10 cellular contexts compared by ENCODE assay signal in genomic region chr16:84922351-84923135, GRCh38.
DNase-seq lines count a peak whose midpoint lies in the region; ATAC-seq and TF ChIP-seq lines count a peak whose summit lies in the region.
"Had no signal": no experiment of that assay in that cellular context is flagged by ENCODE, and none has a peak within 500 bp of the region (broad histone marks: within the 10 kb centered on the region; RNA-seq: fewer than 3 reads in every experiment).

No MANE protein-coding gene starts in this region.

- ATAC-seq in esophagus mucosa: peak; percentile 29
- ATAC-seq in HG03469 (IDR thresholded peaks at IDR 0.05; ENCODE audit: unreplicated experiment): no peak

- DNase-seq in DMS 273 (lab: John Stamatoyannopoulos, UW; ENCODE audit: unreplicated experiment) (peak; percentile 78), DMS 273 treated with DMSO at 0.1 percent for 48 hours (lab: John Stamatoyannopoulos, UW) (no peak), mucosa of gallbladder (ENCODE audit: low spot score) (peak; percentile 74), thyroid gland (peak; percentile 53 to 75), NK-92 (lab: John Stamatoyannopoulos, UW; ENCODE audit: unreplicated experiment) (no peak)
- DNase-seq in activated CD4-positive, alpha-beta T cell treated with anti-CD3 and anti-CD28 coated beads, Interleukin-2, amount 10 ng/mL, durations not matched to agents 24 days and 14 days: no peak
- DNase-seq: activated CD4-positive, alpha-beta T cell treated with anti-CD3 and anti-CD28 coated beads for 4 hours had no signal

- no peaks in the 10 kb centered on the region for H3K36me3 ChIP-seq in thyroid gland

- H3K4me3 Mint-ChIP-seq in activated CD4-positive, alpha-beta T cell treated with anti-CD3 and anti-CD28 coated beads, Interleukin-2, amount 10 ng/mL, durations not matched to agents 24 days and 14 days: no peak overlapping the region

- peaks cover 9% of the 10 kb centered on the region for H3K27me3 Mint-ChIP-seq in activated CD4-positive, alpha-beta T cell treated with anti-CD3 and anti-CD28 coated beads, Interleukin-2, amount 10 ng/mL, durations not matched to agents 24 days and 14 days

- no peaks in the 10 kb centered on the region for H3K27me3 ChIP-seq in thyroid gland

- no peaks in the 10 kb centered on the region for H3K9me3 Mint-ChIP-seq in activated CD4-positive, alpha-beta T cell treated with anti-CD3 and anti-CD28 coated beads, Interleukin-2, amount 10 ng/mL, durations not matched to agents 24 days and 14 days

- no peak for TF ChIP-seq CTCF in thyroid gland (IDR thresholded peaks at IDR 0.05)

- 31 to 43% methylated on average over 13 to 14 of the region's 19 CpGs for WGBS in thyroid gland, 2 donors

- H3K4me3 ChIP-seq in thyroid gland (replicated peaks in 1 of 3): no peak overlapping the region

- intact Hi-C loops in thyroid gland (cut with DNase I): no loop called here
- intact Hi-C loops in activated CD4-positive, alpha-beta T cell treated with anti-CD3 and anti-CD28 coated beads, Interleukin-2, amount 10 ng/mL, durations not matched to agents 24 days and 14 days (cut with micrococcal nuclease): no loop called here

- H3K36me3 Mint-ChIP-seq in activated CD4-positive, alpha-beta T cell treated with anti-CD3 and anti-CD28 coated beads, Interleukin-2, amount 10 ng/mL, durations not matched to agents 24 days and 14 days (ENCODE audit: low read depth): no peaks in the 10 kb centered on the region

- H3K27ac ChIP-seq in thyroid gland: peak overlapping the region in 2 of 3 donors; percentile 53 to 69
- H3K27ac ChIP-seq: 22Rv1 had no signal

- H3K27ac Mint-ChIP-seq in activated CD4-positive, alpha-beta T cell treated with anti-CD3 and anti-CD28 coated beads, Interleukin-2, amount 10 ng/mL, durations not matched to agents 24 days and 14 days: no peak overlapping the region

- no peaks in the 10 kb centered on the region for H3K9me3 ChIP-seq in thyroid gland

- no peak for TF ChIP-seq POLR2A in thyroid gland (IDR thresholded peaks at IDR 0.05)

- peaks cover 8 to 20% of the 10 kb centered on the region in 2 donors for H3K4me1 ChIP-seq in thyroid gland

- no peaks in the 10 kb centered on the region for H3K4me1 Mint-ChIP-seq in activated CD4-positive, alpha-beta T cell treated with anti-CD3 and anti-CD28 coated beads, Interleukin-2, amount 10 ng/mL, durations not matched to agents 24 days and 14 days

Comparison
In these comparisons a context has a peak if more than half of its experiments do, and no peak if none do; other contexts are left out.
1. DNase-seq: peak in DMS 273 (single experiment), mucosa of gallbladder (single experiment) and thyroid gland (2 of 2); none in DMS 273 treated with DMSO at 0.1 percent for 48 hours (single experiment), NK-92 (single experiment) and activated CD4-positive, alpha-beta T cell treated with anti-CD3 and anti-CD28 coated beads, Interleukin-2, amount 10 ng/mL, durations not matched to agents 24 days and 14 days (single experiment).